Comparison of ENCODE assay signal across 1 cellular context in the genomic region with DNA sequence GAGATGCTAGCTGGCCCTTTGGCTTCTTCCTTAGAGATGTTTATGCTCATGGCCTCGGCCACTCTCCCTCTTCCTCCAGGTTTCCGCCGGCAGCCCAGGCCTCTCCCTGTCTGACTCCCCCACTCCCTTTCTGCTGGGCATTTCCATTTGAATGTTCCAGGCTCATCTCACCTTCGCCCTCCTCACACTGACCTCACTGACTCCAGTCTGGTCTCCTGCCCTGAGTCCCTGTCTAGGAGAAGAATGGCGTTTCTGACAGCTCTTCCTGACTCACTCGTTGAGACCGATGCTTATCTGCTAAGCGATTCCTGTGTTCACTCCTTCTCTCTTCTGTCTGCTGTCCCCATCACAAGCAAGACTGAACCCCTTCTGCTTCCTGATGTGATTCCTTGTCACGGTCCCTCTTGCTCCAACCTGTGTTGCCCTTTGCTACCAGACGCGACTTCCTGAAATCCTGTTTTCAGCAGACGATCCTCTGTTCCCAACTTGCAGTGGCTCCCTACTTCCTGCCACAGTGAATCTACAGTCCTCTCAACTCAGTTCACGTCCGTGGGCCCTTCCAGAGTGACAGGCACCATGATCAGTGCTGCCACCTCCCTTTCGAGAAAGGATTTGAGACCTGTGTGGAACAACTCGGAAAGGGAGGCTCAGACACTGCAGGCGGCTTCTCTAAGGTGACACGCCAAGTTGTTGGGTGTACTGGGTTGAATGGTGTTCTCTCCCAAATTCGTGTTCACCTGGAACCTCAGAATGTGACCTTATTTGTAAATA.
TF ChIP-seq lines count a peak whose summit lies in the region.

No MANE protein-coding gene starts in this region.

TF ChIP-seq in GM23338, 12 proteins besides CTCF, POLR2A, EP300 and RAD21:
- TF ChIP-seq EZH2phosphoT487 (IDR thresholded peaks at IDR 0.05; ENCODE audit: unreplicated experiment) (no peak), NANOG (IDR thresholded peaks at IDR 0.05; ENCODE audit: borderline replicate concordance) (no peak), EZH2 (IDR thresholded peaks at IDR 0.05; ENCODE audit: low read depth, unreplicated experiment) (no peak), POLR2AphosphoS5 (IDR thresholded peaks at IDR 0.05; ENCODE audit: low read depth) (no peak), ZNF331 (CRISPR knock-in tag; IDR thresholded peaks at IDR 0.05; ENCODE audit: low read depth) (no peak), ZNF114 (CRISPR knock-in tag; IDR thresholded peaks at IDR 0.05) (no peak), CREB1 (CRISPR knock-in tag; IDR thresholded peaks at IDR 0.05; ENCODE audit: low read depth) (no peak), STAT1 (IDR thresholded peaks at IDR 0.05; ENCODE audit: unreplicated experiment) (no peak), JUNB (IDR thresholded peaks at IDR 0.05; ENCODE audit: unreplicated experiment) (no peak)
- TF ChIP-seq, protein P1, sequence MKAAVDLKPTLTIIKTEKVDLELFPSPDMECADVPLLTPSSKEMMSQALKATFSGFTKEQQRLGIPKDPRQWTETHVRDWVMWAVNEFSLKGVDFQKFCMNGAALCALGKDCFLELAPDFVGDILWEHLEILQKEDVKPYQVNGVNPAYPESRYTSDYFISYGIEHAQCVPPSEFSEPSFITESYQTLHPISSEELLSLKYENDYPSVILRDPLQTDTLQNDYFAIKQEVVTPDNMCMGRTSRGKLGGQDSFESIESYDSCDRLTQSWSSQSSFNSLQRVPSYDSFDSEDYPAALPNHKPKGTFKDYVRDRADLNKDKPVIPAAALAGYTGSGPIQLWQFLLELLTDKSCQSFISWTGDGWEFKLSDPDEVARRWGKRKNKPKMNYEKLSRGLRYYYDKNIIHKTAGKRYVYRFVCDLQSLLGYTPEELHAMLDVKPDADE (IDR thresholded peaks at IDR 0.05), result no peak
- TF ChIP-seq, protein P2, sequence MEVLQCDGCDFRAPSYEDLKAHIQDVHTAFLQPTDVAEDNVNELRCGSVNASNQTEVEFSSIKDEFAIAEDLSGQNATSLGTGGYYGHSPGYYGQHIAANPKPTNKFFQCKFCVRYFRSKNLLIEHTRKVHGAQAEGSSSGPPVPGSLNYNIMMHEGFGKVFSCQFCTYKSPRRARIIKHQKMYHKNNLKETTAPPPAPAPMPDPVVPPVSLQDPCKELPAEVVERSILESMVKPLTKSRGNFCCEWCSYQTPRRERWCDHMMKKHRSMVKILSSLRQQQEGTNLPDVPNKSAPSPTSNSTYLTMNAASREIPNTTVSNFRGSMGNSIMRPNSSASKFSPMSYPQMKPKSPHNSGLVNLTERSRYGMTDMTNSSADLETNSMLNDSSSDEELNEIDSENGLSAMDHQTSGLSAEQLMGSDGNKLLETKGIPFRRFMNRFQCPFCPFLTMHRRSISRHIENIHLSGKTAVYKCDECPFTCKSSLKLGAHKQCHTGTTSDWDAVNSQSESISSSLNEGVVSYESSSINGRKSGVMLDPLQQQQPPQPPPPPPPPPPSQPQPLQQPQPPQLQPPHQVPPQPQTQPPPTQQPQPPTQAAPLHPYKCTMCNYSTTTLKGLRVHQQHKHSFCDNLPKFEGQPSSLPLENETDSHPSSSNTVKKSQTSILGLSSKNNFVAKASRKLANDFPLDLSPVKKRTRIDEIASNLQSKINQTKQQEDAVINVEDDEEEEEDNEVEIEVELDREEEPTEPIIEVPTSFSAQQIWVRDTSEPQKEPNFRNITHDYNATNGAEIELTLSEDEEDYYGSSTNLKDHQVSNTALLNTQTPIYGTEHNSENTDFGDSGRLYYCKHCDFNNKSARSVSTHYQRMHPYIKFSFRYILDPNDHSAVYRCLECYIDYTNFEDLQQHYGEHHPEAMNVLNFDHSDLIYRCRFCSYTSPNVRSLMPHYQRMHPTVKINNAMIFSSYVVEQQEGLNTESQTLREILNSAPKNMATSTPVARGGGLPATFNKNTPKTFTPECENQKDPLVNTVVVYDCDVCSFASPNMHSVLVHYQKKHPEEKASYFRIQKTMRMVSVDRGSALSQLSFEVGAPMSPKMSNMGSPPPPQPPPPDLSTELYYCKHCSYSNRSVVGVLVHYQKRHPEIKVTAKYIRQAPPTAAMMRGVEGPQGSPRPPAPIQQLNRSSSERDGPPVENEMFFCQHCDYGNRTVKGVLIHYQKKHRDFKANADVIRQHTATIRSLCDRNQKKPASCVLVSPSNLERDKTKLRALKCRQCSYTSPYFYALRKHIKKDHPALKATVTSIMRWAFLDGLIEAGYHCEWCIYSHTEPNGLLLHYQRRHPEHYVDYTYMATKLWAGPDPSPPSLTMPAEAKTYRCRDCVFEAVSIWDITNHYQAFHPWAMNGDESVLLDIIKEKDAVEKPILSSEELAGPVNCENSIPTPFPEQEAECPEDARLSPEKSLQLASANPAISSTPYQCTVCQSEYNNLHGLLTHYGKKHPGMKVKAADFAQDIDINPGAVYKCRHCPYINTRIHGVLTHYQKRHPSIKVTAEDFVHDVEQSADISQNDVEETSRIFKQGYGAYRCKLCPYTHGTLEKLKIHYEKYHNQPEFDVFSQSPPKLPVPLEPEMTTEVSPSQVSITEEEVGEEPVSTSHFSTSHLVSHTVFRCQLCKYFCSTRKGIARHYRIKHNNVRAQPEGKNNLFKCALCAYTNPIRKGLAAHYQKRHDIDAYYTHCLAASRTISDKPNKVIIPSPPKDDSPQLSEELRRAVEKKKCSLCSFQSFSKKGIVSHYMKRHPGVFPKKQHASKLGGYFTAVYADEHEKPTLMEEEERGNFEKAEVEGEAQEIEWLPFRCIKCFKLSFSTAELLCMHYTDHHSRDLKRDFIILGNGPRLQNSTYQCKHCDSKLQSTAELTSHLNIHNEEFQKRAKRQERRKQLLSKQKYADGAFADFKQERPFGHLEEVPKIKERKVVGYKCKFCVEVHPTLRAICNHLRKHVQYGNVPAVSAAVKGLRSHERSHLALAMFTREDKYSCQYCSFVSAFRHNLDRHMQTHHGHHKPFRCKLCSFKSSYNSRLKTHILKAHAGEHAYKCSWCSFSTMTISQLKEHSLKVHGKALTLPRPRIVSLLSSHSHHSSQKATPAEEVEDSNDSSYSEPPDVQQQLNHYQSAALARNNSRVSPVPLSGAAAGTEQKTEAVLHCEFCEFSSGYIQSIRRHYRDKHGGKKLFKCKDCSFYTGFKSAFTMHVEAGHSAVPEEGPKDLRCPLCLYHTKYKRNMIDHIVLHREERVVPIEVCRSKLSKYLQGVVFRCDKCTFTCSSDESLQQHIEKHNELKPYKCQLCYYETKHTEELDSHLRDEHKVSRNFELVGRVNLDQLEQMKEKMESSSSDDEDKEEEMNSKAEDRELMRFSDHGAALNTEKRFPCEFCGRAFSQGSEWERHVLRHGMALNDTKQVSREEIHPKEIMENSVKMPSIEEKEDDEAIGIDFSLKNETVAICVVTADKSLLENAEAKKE (CRISPR knock-in tag; IDR thresholded peaks at IDR 0.05), result no peak
- TF ChIP-seq, protein P3, sequence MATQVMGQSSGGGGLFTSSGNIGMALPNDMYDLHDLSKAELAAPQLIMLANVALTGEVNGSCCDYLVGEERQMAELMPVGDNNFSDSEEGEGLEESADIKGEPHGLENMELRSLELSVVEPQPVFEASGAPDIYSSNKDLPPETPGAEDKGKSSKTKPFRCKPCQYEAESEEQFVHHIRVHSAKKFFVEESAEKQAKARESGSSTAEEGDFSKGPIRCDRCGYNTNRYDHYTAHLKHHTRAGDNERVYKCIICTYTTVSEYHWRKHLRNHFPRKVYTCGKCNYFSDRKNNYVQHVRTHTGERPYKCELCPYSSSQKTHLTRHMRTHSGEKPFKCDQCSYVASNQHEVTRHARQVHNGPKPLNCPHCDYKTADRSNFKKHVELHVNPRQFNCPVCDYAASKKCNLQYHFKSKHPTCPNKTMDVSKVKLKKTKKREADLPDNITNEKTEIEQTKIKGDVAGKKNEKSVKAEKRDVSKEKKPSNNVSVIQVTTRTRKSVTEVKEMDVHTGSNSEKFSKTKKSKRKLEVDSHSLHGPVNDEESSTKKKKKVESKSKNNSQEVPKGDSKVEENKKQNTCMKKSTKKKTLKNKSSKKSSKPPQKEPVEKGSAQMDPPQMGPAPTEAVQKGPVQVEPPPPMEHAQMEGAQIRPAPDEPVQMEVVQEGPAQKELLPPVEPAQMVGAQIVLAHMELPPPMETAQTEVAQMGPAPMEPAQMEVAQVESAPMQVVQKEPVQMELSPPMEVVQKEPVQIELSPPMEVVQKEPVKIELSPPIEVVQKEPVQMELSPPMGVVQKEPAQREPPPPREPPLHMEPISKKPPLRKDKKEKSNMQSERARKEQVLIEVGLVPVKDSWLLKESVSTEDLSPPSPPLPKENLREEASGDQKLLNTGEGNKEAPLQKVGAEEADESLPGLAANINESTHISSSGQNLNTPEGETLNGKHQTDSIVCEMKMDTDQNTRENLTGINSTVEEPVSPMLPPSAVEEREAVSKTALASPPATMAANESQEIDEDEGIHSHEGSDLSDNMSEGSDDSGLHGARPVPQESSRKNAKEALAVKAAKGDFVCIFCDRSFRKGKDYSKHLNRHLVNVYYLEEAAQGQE (IDR thresholded peaks at IDR 0.05; ENCODE audit: unreplicated experiment), result no peak
